Comparison of ENCODE assay signal across 8 cellular contexts in the genomic region with DNA sequence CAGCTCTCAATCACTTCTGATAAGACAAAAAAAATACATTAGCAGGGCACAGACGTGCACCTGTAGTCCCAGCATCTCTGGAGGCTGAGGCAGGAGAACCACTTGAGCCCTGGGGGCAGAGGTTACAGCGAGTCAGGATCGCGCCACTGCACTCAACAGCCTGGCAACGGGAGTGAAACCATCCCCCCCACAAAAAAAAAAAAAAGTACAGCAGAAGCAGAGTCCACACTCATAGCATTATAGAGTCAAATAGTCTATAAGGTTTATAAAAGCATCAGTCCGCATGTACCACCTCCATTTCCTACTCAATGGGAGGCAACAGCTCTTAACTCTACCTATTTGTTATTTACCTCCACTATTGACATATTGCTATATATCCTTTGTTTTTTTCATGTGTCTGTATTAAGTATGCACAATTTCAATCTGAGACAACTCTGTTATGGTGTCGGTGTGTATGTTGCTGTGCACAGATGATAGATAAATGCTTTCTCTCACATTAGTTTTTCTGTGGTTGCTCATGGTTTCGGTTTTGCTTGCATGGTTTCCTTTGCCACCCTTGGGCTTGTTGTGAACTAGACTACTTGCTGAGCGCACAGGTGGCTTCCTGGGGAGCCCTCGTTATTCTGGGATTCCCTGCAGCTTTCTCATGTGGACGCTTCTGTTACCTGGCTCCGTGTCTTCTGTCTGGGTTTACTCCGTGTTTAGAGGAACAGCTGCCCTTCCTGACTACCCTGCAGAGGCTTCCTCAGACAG. TPM values are rescaled to one million over a fixed set of nuclear protein-coding genes. Genes with fewer than 3 reads are reported as not detected.
DNase-seq lines count a peak whose midpoint lies in the region; ATAC-seq and TF ChIP-seq lines count a peak whose summit lies in the region.

No MANE protein-coding gene starts in this region.

- peaks cover 12% of the 10 kb centered on the region for H3K36me3 Mint-ChIP-seq in effector memory CD8-positive, alpha-beta T cell (ENCODE audit: insufficient read depth)

- peak overlapping the region; percentile 66 to 76 for H3K4me3 Mint-ChIP-seq in effector memory CD8-positive, alpha-beta T cell

- H3K4me1 Mint-ChIP-seq in effector memory CD8-positive, alpha-beta T cell (ENCODE audit: low read depth in 2 of 2): peaks cover 25 to 27% of the 10 kb centered on the region in 2 donors

- ATAC-seq in GM18867 (IDR thresholded peaks at IDR 0.05; ENCODE audit: unreplicated experiment): peak; percentile 97
- ATAC-seq in HG02759 (IDR thresholded peaks at IDR 0.05; ENCODE audit: unreplicated experiment): peak; percentile 88
- ATAC-seq in effector memory CD8-positive, alpha-beta T cell (replicated peaks): peak; percentile 92

- no peak overlapping the region for H3K27ac ChIP-seq in OCI-LY3 (ENCODE audit: low read length)
- H3K27ac ChIP-seq in smooth muscle cell (ENCODE audit: low read depth): no peak overlapping the region

- no peaks in the 10 kb centered on the region for H3K27me3 Mint-ChIP-seq in effector memory CD8-positive, alpha-beta T cell

- H3K9me3 Mint-ChIP-seq in effector memory CD8-positive, alpha-beta T cell: no peaks in the 10 kb centered on the region

- H3K79me2 ChIP-seq in OCI-LY3 (ENCODE audit: low read length): no peaks in the 10 kb centered on the region
- no peaks in the 10 kb centered on the region for H3K79me2 ChIP-seq in smooth muscle cell (ENCODE audit: low read depth)

- H3K9me3 ChIP-seq in OCI-LY3 (ENCODE audit: insufficient read depth, low read length): no peaks in the 10 kb centered on the region
- no peaks in the 10 kb centered on the region for H3K9me3 ChIP-seq in smooth muscle cell (replicated peaks; ENCODE audit: low read depth)

- no peak for TF ChIP-seq CTCF in OCI-LY3 (IDR thresholded peaks at IDR 0.05; ENCODE audit: low read depth, low read length)
- TF ChIP-seq CTCF in smooth muscle cell (IDR thresholded peaks at IDR 0.05; ENCODE audit: borderline replicate concordance, insufficient read depth, poor library complexity, severe bottlenecking): no peak

- H3K9ac ChIP-seq in OCI-LY3 (ENCODE audit: low read length) (peak overlapping the region; percentile 24; the same call in 1 of the 2 replicates), smooth muscle cell (ENCODE audit: low read depth) (no peak overlapping the region)

- H3K4me3 ChIP-seq in OCI-LY3 (ENCODE audit: low read length) (peak overlapping the region; percentile 77), smooth muscle cell (no peak overlapping the region)

- 93% methylated on average over 13 of the region's 13 CpGs for WGBS in smooth muscle cell (ENCODE audit: low lambda C conversion rate)

- H4K20me1 ChIP-seq in OCI-LY3 (ENCODE audit: insufficient read depth, low read length) (no peaks in the 10 kb centered on the region), smooth muscle cell (ENCODE audit: low read depth) (no peaks in the 10 kb centered on the region)

- no peaks in the 10 kb centered on the region for H3K27me3 ChIP-seq in OCI-LY3 (ENCODE audit: low read depth, low read length)
- H3K27me3 ChIP-seq in smooth muscle cell (ENCODE audit: low read depth): no peaks in the 10 kb centered on the region

- DNase-seq in effector memory CD8-positive, alpha-beta T cell: peak; percentile 49 to 54 (median 50)
- no peak for DNase-seq in inferior parietal cortex (ENCODE audit: extremely low spot score)
- no peak for DNase-seq in hypothalamus (lab: John Stamatoyannopoulos, UW)
- no peak for DNase-seq in smooth muscle cell (lab: John Stamatoyannopoulos, UW; ENCODE audit: unreplicated experiment)
- no peak for DNase-seq in superior temporal gyrus (ENCODE audit: extremely low spot score)

- H2AFZ ChIP-seq in OCI-LY3 (ENCODE audit: low read depth, low read length) (0 out of 2 replicates have a peak overlapping the region, but pooled peaks have one; percentile 9), smooth muscle cell (ENCODE audit: low read depth) (no peak overlapping the region)

- H3F3A ChIP-seq in smooth muscle cell (ENCODE audit: low read depth): no peaks in the 10 kb centered on the region

- peaks cover 18% of the 10 kb centered on the region for H3K4me1 ChIP-seq in OCI-LY3 (ENCODE audit: low read length)
- no peaks in the 10 kb centered on the region for H3K4me1 ChIP-seq in smooth muscle cell (ENCODE audit: low read depth)

- peak overlapping the region; percentile 88 for H3K4me2 ChIP-seq in OCI-LY3 (ENCODE audit: low read length)
- no peak overlapping the region for H3K4me2 ChIP-seq in smooth muscle cell

- H3K36me3 ChIP-seq in OCI-LY3 (replicated peaks; ENCODE audit: low read depth, low read length) (no peaks in the 10 kb centered on the region), smooth muscle cell (ENCODE audit: low read depth) (no peaks in the 10 kb centered on the region)

- peak overlapping the region; percentile 95 for H3K27ac Mint-ChIP-seq in effector memory CD8-positive, alpha-beta T cell

RNA-seq across cellular contexts. Expression of a gene that starts 40.4 kb away (rescaled TPM):
- total RNA-seq in smooth muscle cell: 3.7 and 4.9 TPM in 2 replicates
- 8.2 and 26.3 TPM in 2 replicates for polyA plus RNA-seq in smooth muscle cell

Comparison
In these comparisons a context has a peak if more than half of its experiments do, and no peak if none do; other contexts are left out.
1. DNase-seq: peak in effector memory CD8-positive, alpha-beta T cell (3 of 3); none in inferior parietal cortex (single experiment), hypothalamus (0 of 51), smooth muscle cell (single experiment) and superior temporal gyrus (single experiment).
2. Peak in every context shown above with its lines, with median percentiles within 50 percentile points of each other: ATAC-seq.